Comparison of ENCODE assay signal across 12 cellular contexts in genomic region chr7:120998525-120998924, GRCh38. TPM values are rescaled to one million over a fixed set of nuclear protein-coding genes. Genes with fewer than 3 reads are reported as not detected.
"Had no signal": no experiment of that assay in that cellular context is flagged by ENCODE, and none has a peak within 500 bp of the region (broad histone marks: within the 10 kb centered on the region; RNA-seq: fewer than 3 reads in every experiment).

No MANE protein-coding gene starts in this region.

- H3K4me3 ChIP-seq: adrenal gland, upper lobe of left lung had no signal

- ATAC-seq: left colon, T-helper 17 cell had no signal

- H3K27me3 ChIP-seq: adrenal gland, upper lobe of left lung had no signal

- H3K9me3 ChIP-seq: adrenal gland, upper lobe of left lung had no signal

- H3K27ac Mint-ChIP-seq: activated naive CD4-positive, alpha-beta T cell treated with anti-CD3 and anti-CD28 coated beads, Interleukin-2, amount 10 ng/mL, durations not matched to agents 7 days and 5 days; activated T-helper 2 cell treated with anti-CD3 and anti-CD28 coated beads, Interferon-gamma antibody, Interleukin-2, Interleukin-4, amounts not matched to agents 10 μg/mL and 5 μg/mL and 100 μg/mL, durations not matched to agents 14 hours and 24 hours and 36 hours; memory B cell; T-helper 17 cell had no signal

- H3K9me3 Mint-ChIP-seq: activated naive CD4-positive, alpha-beta T cell treated with anti-CD3 and anti-CD28 coated beads, Interleukin-2, amount 10 ng/mL, durations not matched to agents 7 days and 5 days; activated T-helper 2 cell treated with anti-CD3 and anti-CD28 coated beads, Interferon-gamma antibody, Interleukin-2, Interleukin-4, amounts not matched to agents 10 μg/mL and 5 μg/mL and 100 μg/mL, durations not matched to agents 14 hours and 24 hours and 36 hours; memory B cell had no signal

- H3K36me3 ChIP-seq: adrenal gland, upper lobe of left lung had no signal

- H3K36me3 Mint-ChIP-seq: activated naive CD4-positive, alpha-beta T cell treated with anti-CD3 and anti-CD28 coated beads, Interleukin-2, amount 10 ng/mL, durations not matched to agents 7 days and 5 days; memory B cell had no signal

- DNase-seq: activated CD4-positive, alpha-beta T cell treated with anti-CD3 and anti-CD28 coated beads, Interleukin-2, amount 50 U/mL, for 1 hour; activated naive CD4-positive, alpha-beta T cell treated with anti-CD3 and anti-CD28 coated beads, Interleukin-2, amount 10 ng/mL, durations not matched to agents 7 days and 5 days; activated T-cell treated with anti-CD3 and anti-CD28 coated beads for 4 hours; central memory CD4-positive, alpha-beta T cell; dermis blood vessel endothelial cell; T-helper 17 cell had no signal

RNA-seq across cellular contexts. Expression of gene CPED1, which starts 10.0 kb away (rescaled TPM):
- total RNA-seq: activated T-helper 2 cell treated with anti-CD3 and anti-CD28 coated beads, Interferon-gamma antibody, Interleukin-2, Interleukin-4, amounts not matched to agents 10 μg/mL and 5 μg/mL and 100 μg/mL, durations not matched to agents 14 hours and 24 hours and 36 hours had no signal
- polyA plus RNA-seq: neural cell had no signal
